Comparison of ENCODE assay signal across 1 cellular context in genomic region chr1:16999863-17000262, GRCh38.
TF ChIP-seq lines count a peak whose summit lies in the region.

No MANE protein-coding gene starts in this region.

TF ChIP-seq in SK-N-SH, 30 proteins besides CTCF, POLR2A, EP300 and RAD21:
- TF ChIP-seq USF2 (IDR thresholded peaks at IDR 0.05; ENCODE audit: borderline replicate concordance, low read depth, low read length) (no peak), MXI1 (IDR thresholded peaks at IDR 0.05; ENCODE audit: low read depth, low read length) (no peak), ELF1 (IDR thresholded peaks at IDR 0.05) (no peak), GATA2 (CRISPR knock-in tag; IDR thresholded peaks at IDR 0.05) (no peak), SIN3A (IDR thresholded peaks at IDR 0.05; ENCODE audit: borderline replicate concordance, low read depth, low read length) (no peak), FOSL2 (IDR thresholded peaks at IDR 0.05; ENCODE audit: borderline replicate concordance, low read depth) (no peak), NFIC (IDR thresholded peaks at IDR 0.05; ENCODE audit: borderline replicate concordance) (no peak), PBX3 (IDR thresholded peaks at IDR 0.05) (no peak), GABPA (IDR thresholded peaks at IDR 0.05; ENCODE audit: low read depth) (no peak), TEAD4 (IDR thresholded peaks at IDR 0.05; ENCODE audit: borderline replicate concordance, insufficient read depth) (no peak), MAX (IDR thresholded peaks at IDR 0.05; ENCODE audit: low read depth) (no peak), ZBTB33 (IDR thresholded peaks at IDR 0.05; ENCODE audit: borderline replicate concordance, low read depth) (no peak), RFX5 (IDR thresholded peaks at IDR 0.05; ENCODE audit: low read length) (no peak), FOXJ3 (CRISPR knock-in tag; IDR thresholded peaks at IDR 0.05) (no peak), TAF1 (IDR thresholded peaks at IDR 0.05; ENCODE audit: borderline replicate concordance, low read depth, low read length) (no peak), NRF1 (IDR thresholded peaks at IDR 0.05; ENCODE audit: low read depth, low read length) (no peak), RCOR1 (IDR thresholded peaks at IDR 0.05; ENCODE audit: low read length) (no peak), SMC3 (IDR thresholded peaks at IDR 0.05; ENCODE audit: low read depth, low read length) (no peak)
- TF ChIP-seq, protein P1, sequence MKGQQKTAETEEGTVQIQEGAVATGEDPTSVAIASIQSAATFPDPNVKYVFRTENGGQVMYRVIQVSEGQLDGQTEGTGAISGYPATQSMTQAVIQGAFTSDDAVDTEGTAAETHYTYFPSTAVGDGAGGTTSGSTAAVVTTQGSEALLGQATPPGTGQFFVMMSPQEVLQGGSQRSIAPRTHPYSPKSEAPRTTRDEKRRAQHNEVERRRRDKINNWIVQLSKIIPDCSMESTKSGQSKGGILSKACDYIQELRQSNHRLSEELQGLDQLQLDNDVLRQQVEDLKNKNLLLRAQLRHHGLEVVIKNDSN (IDR thresholded peaks at IDR 0.05; ENCODE audit: borderline replicate concordance, low read depth), result no peak
TF ChIP-seq in SK-N-SH: peak in this region for 0.
